ENCODE assay signal across 9 cellular contexts in genomic region chr9:137188086-137188489, GRCh38. TPM values are rescaled to one million over a fixed set of nuclear protein-coding genes. Genes with fewer than 3 reads are reported as not detected.
DNase-seq lines count a peak whose midpoint lies in the region; ATAC-seq, FAIRE-seq and TF ChIP-seq lines count a peak whose summit lies in the region.
"Had no signal": no experiment of that assay in that cellular context is flagged by ENCODE, and none has a peak within 500 bp of the region (broad histone marks: within the 10 kb centered on the region; RNA-seq: fewer than 3 reads in every experiment).

No MANE protein-coding gene starts in this region.

- H3K27ac ChIP-seq in HEK293 (ENCODE audit: extremely low read depth, low read depth, low read length) = peak overlapping the region; percentile 92

- H3K4me1 ChIP-seq in HEK293 (ENCODE audit: control insufficient read depth, insufficient read depth, low read length) = peaks cover 11% of the 10 kb centered on the region

- H3K27ac Mint-ChIP-seq in activated T-helper 1 cell treated with anti-CD3 and anti-CD28 coated beads, Interleukin-12 subunit alpha, Interleukin-12 subunit beta, Interleukin-2, Interleukin-4 antibody, amounts not matched to agents 30 ng/mL and 10 ng/mL and 1 ng/mL, durations not matched to agents 14 hours and 24 hours and 36 hours = peak overlapping the region; percentile 86
- peak overlapping the region; percentile 98 for H3K27ac Mint-ChIP-seq in stimulated activated naive B cell treated with anti-CD40 and anti-IgM and Interleukin-4, amounts not matched to agents 10 μg/mL and 1 μg/mL and 100 μg/mL, for 72 hours

- H3K9me3 ChIP-seq in HEK293 (ENCODE audit: control insufficient read depth, insufficient read depth, low read depth, low read length) = no peaks in the 10 kb centered on the region

- peaks cover 13% of the 10 kb centered on the region for H3K36me3 Mint-ChIP-seq in activated T-helper 1 cell treated with anti-CD3 and anti-CD28 coated beads, Interleukin-12 subunit alpha, Interleukin-12 subunit beta, Interleukin-2, Interleukin-4 antibody, amounts not matched to agents 30 ng/mL and 10 ng/mL and 1 ng/mL, durations not matched to agents 14 hours and 24 hours and 36 hours (ENCODE audit: low read depth)
- peaks cover 20 to 46% of the 10 kb centered on the region in 2 donors for H3K36me3 Mint-ChIP-seq in stimulated activated naive B cell treated with anti-CD40 and anti-IgM and Interleukin-4, amounts not matched to agents 10 μg/mL and 1 μg/mL and 100 μg/mL, for 72 hours

- CTCF ChIA-PET in HEK293 (lab: Yijun Ruan, JAX) = interaction anchor here (0.8 to 3.5 kb wide), 9 partner anchors 10 to 68 kb away, joined by 3 to 22 read pairs (median 4); partner anchors contain the start of genes RNF224 and TPRN

- H3K27me3 Mint-ChIP-seq in activated T-helper 1 cell treated with anti-CD3 and anti-CD28 coated beads, Interleukin-12 subunit alpha, Interleukin-12 subunit beta, Interleukin-2, Interleukin-4 antibody, amounts not matched to agents 30 ng/mL and 10 ng/mL and 1 ng/mL, durations not matched to agents 14 hours and 24 hours and 36 hours (ENCODE audit: insufficient read depth) = peaks cover 4% of the 10 kb centered on the region
- no peaks in the 10 kb centered on the region for H3K27me3 Mint-ChIP-seq in stimulated activated naive B cell treated with anti-CD40 and anti-IgM and Interleukin-4, amounts not matched to agents 10 μg/mL and 1 μg/mL and 100 μg/mL, for 72 hours

- DNase-seq in activated T-helper 1 cell treated with anti-CD3 and anti-CD28 coated beads, Interleukin-12 subunit alpha, Interleukin-12 subunit beta, Interleukin-2, Interleukin-4 antibody, amounts not matched to agents 30 ng/mL and 10 ng/mL and 1 ng/mL, durations not matched to agents 14 hours and 24 hours and 36 hours (ENCODE audit: low spot score) = no peak
- no peak for DNase-seq in stimulated activated naive B cell treated with anti-CD40 and anti-IgM and Interleukin-4, amounts not matched to agents 10 μg/mL and 1 μg/mL and 100 μg/mL, for 72 hours
- no peak for DNase-seq in stimulated activated CD4-positive, alpha-beta T cell treated with anti-CD3 and anti-CD28 coated beads, Interleukin-2, amount 100 ng/mL, for 48 hours
- DNase-seq in urothelium cell line (ENCODE audit: low spot score) = no peak
- no peak for DNase-seq in HCEC 1CT

- H3K4me1 Mint-ChIP-seq in activated T-helper 1 cell treated with anti-CD3 and anti-CD28 coated beads, Interleukin-12 subunit alpha, Interleukin-12 subunit beta, Interleukin-2, Interleukin-4 antibody, amounts not matched to agents 30 ng/mL and 10 ng/mL and 1 ng/mL, durations not matched to agents 14 hours and 24 hours and 36 hours (ENCODE audit: low read depth) = peaks cover 24% of the 10 kb centered on the region
- peaks cover 36 to 69% of the 10 kb centered on the region in 2 donors for H3K4me1 Mint-ChIP-seq in stimulated activated naive B cell treated with anti-CD40 and anti-IgM and Interleukin-4, amounts not matched to agents 10 μg/mL and 1 μg/mL and 100 μg/mL, for 72 hours

- peak overlapping the region; percentile 92 for H3K4me3 Mint-ChIP-seq in activated T-helper 1 cell treated with anti-CD3 and anti-CD28 coated beads, Interleukin-12 subunit alpha, Interleukin-12 subunit beta, Interleukin-2, Interleukin-4 antibody, amounts not matched to agents 30 ng/mL and 10 ng/mL and 1 ng/mL, durations not matched to agents 14 hours and 24 hours and 36 hours
- peak overlapping the region; percentile 98 for H3K4me3 Mint-ChIP-seq in stimulated activated naive B cell treated with anti-CD40 and anti-IgM and Interleukin-4, amounts not matched to agents 10 μg/mL and 1 μg/mL and 100 μg/mL, for 72 hours

- H3K9me3 Mint-ChIP-seq in activated T-helper 1 cell treated with anti-CD3 and anti-CD28 coated beads, Interleukin-12 subunit alpha, Interleukin-12 subunit beta, Interleukin-2, Interleukin-4 antibody, amounts not matched to agents 30 ng/mL and 10 ng/mL and 1 ng/mL, durations not matched to agents 14 hours and 24 hours and 36 hours = no peaks in the 10 kb centered on the region
- no peaks in the 10 kb centered on the region for H3K9me3 Mint-ChIP-seq in stimulated activated naive B cell treated with anti-CD40 and anti-IgM and Interleukin-4, amounts not matched to agents 10 μg/mL and 1 μg/mL and 100 μg/mL, for 72 hours

- peak overlapping the region; percentile 92 for H3K4me3 ChIP-seq in HEK293 (ENCODE audit: low read depth, low read length)
- H3K4me3 ChIP-seq in iPS-11a (ENCODE audit: low read depth, low read length) = peak overlapping the region; percentile 89

- TF ChIP-seq CTCF in HEK293 (tag by site-specific recombination; IDR thresholded peaks at IDR 0.05) = no peak; the same call in 1 of the 2 replicates

- intact Hi-C loops in activated T-helper 1 cell treated with anti-CD3 and anti-CD28 coated beads, Interleukin-12 subunit alpha, Interleukin-12 subunit beta, Interleukin-2, Interleukin-4 antibody, amounts not matched to agents 30 ng/mL and 10 ng/mL and 1 ng/mL, durations not matched to agents 14 hours and 24 hours and 36 hours (cut with micrococcal nuclease) = loop anchor here (1.0 to 2.0 kb wide), 9 partner anchors 12 to 397 kb away; partner anchors contain the start of genes NDOR1, NELFB, TMEM141 and TMEM203

- peaks cover 0 to 75% of the 10 kb centered on the region in 2 experiments; a peak in 1 of 3 replicates for H3K36me3 ChIP-seq in HEK293 (ENCODE audit: control insufficient read depth in 2 of 2, insufficient read depth in 1 of 2, low read length in 2 of 2)

- peak; percentile 5 to 14 for ATAC-seq in stimulated activated naive B cell treated with anti-CD40 and anti-IgM and Interleukin-4, amounts not matched to agents 10 μg/mL and 1 μg/mL and 100 μg/mL, for 72 hours (replicated peaks)
- ATAC-seq in HG03354 (IDR thresholded peaks at IDR 0.05; ENCODE audit: poor library complexity, severe bottlenecking, unreplicated experiment) = no peak

- no peak for FAIRE-seq in urothelium cell line (lab: Jason Lieb, UNC)

- POLR2A ChIA-PET in HEK293 (lab: Yijun Ruan, JAX) = interaction anchor here (1.4 to 7.1 kb wide), 12 partner anchors 10 to 102 kb away, joined by 5 to 178 read pairs (median 24); partner anchors contain the start of genes LRRC26, MAN1B1, NDOR1 and RNF224

TF ChIP-seq in HEK293, 187 proteins besides CTCF, POLR2A, EP300 and RAD21 (continues in another document):
- TF ChIP-seq REST (tag by site-specific recombination; IDR thresholded peaks at IDR 0.05) (peak; percentile 84), ZNF138 (tag by site-specific recombination; IDR thresholded peaks at IDR 0.05; ENCODE audit: borderline replicate concordance) (peak; percentile 43; the same call in 1 of the 2 replicates), OVOL3 (tag by site-specific recombination; IDR thresholded peaks at IDR 0.05) (no peak), ZNF221 (tag by site-specific recombination; IDR thresholded peaks at IDR 0.05; ENCODE audit: borderline replicate concordance) (no peak), ZNF558 (tag by site-specific recombination; IDR thresholded peaks at IDR 0.05) (no peak)

RNA-seq across cellular contexts. Expression of gene ANAPC2, which starts 0.3 kb away (rescaled TPM):
- 62.5 and 63.6 TPM in 2 replicates for total RNA-seq in activated T-helper 1 cell treated with anti-CD3 and anti-CD28 coated beads, Interleukin-12 subunit alpha, Interleukin-12 subunit beta, Interleukin-2, Interleukin-4 antibody, amounts not matched to agents 30 ng/mL and 10 ng/mL and 1 ng/mL, durations not matched to agents 14 hours and 24 hours and 36 hours

RNA-seq across cellular contexts. Expression of gene SSNA1, which starts 0.4 kb away (rescaled TPM):
- total RNA-seq in activated T-helper 1 cell treated with anti-CD3 and anti-CD28 coated beads, Interleukin-12 subunit alpha, Interleukin-12 subunit beta, Interleukin-2, Interleukin-4 antibody, amounts not matched to agents 30 ng/mL and 10 ng/mL and 1 ng/mL, durations not matched to agents 14 hours and 24 hours and 36 hours = 101 and 105 TPM in 2 replicates

RNA-seq across cellular contexts. Expression of gene TPRN, which starts 12.5 kb away (rescaled TPM):
- 15.6 and 17.2 TPM in 2 replicates for total RNA-seq in activated T-helper 1 cell treated with anti-CD3 and anti-CD28 coated beads, Interleukin-12 subunit alpha, Interleukin-12 subunit beta, Interleukin-2, Interleukin-4 antibody, amounts not matched to agents 30 ng/mL and 10 ng/mL and 1 ng/mL, durations not matched to agents 14 hours and 24 hours and 36 hours

RNA-seq across cellular contexts. Expression of gene TMEM210, which starts 16.2 kb away (rescaled TPM):
- total RNA-seq in activated T-helper 1 cell treated with anti-CD3 and anti-CD28 coated beads, Interleukin-12 subunit alpha, Interleukin-12 subunit beta, Interleukin-2, Interleukin-4 antibody, amounts not matched to agents 30 ng/mL and 10 ng/mL and 1 ng/mL, durations not matched to agents 14 hours and 24 hours and 36 hours = not detected in 2 replicates
- total RNA-seq: pulmonary artery endothelial cell had no signal

RNA-seq across cellular contexts. Expression of gene TMEM203, which starts 17.4 kb away (rescaled TPM):
- 40.5 and 41.5 TPM in 2 replicates for total RNA-seq in activated T-helper 1 cell treated with anti-CD3 and anti-CD28 coated beads, Interleukin-12 subunit alpha, Interleukin-12 subunit beta, Interleukin-2, Interleukin-4 antibody, amounts not matched to agents 30 ng/mL and 10 ng/mL and 1 ng/mL, durations not matched to agents 14 hours and 24 hours and 36 hours
